12 cellular contexts compared by ENCODE assay signal in genomic region chr16:80671281-80671849, GRCh38.
A peak's percentile ranks its signal among the peaks of the same experiment; 100 is the strongest.
DNase-seq lines count a peak whose midpoint lies in the region; ATAC-seq lines count a peak whose summit lies in the region.
"Had no signal": no experiment of that assay in that cellular context is flagged by ENCODE, and none has a peak within 500 bp of the region (broad histone marks: within the 10 kb centered on the region; RNA-seq: fewer than 3 reads in every experiment).

No MANE protein-coding gene starts in this region.

- peak overlapping the region; percentile 37; the same call in 1 of the 2 replicates for H3K4me2 ChIP-seq in BLaER1

- H3K4me3 Mint-ChIP-seq in activated CD8-positive, alpha-beta T cell treated with anti-CD3 and anti-CD28 coated beads, Interleukin-2, amount 10 ng/mL, durations not matched to agents 7 days and 5 days: no peak overlapping the region

- peak; percentile 79 for ATAC-seq in GM19328 (IDR thresholded peaks at IDR 0.05; ENCODE audit: unreplicated experiment)
- peak; percentile 58 for ATAC-seq in HG02938 (IDR thresholded peaks at IDR 0.05; ENCODE audit: unreplicated experiment)
- no peak for ATAC-seq in left ventricle myocardium superior
- ATAC-seq in activated CD8-positive, alpha-beta T cell treated with anti-CD3 and anti-CD28 coated beads, Interleukin-2, amount 10 ng/mL, durations not matched to agents 7 days and 5 days: no peak
- no peak for ATAC-seq in HG03439 (IDR thresholded peaks at IDR 0.05; ENCODE audit: unreplicated experiment)

- no peaks in the 10 kb centered on the region for H3K27me3 Mint-ChIP-seq in activated CD8-positive, alpha-beta T cell treated with anti-CD3 and anti-CD28 coated beads, Interleukin-2, amount 10 ng/mL, durations not matched to agents 7 days and 5 days (ENCODE audit: low read depth)

- POLR2A ChIA-PET in activated CD8-positive, alpha-beta T cell treated with anti-CD3 and anti-CD28 coated beads, Interleukin-2, amount 10 ng/mL, durations not matched to agents 7 days and 5 days (lab: Charles Lee): no interaction called here

- peaks cover 22% of the 10 kb centered on the region; the same call in 1 of the 2 replicates for H3K36me3 ChIP-seq in BLaER1
- H3K36me3 ChIP-seq: breast epithelium, vagina had no signal

- intact Hi-C loops in left ventricle myocardium superior (cut with micrococcal nuclease): no loop called here

- H3K4me1 ChIP-seq in BLaER1: peaks cover 33% of the 10 kb centered on the region
- H3K4me1 ChIP-seq: breast epithelium, vagina had no signal

- H3K27me3 ChIP-seq in BLaER1: no peaks in the 10 kb centered on the region
- H3K27me3 ChIP-seq: breast epithelium, vagina had no signal

- no peaks in the 10 kb centered on the region for H3K9me3 Mint-ChIP-seq in activated CD8-positive, alpha-beta T cell treated with anti-CD3 and anti-CD28 coated beads, Interleukin-2, amount 10 ng/mL, durations not matched to agents 7 days and 5 days (ENCODE audit: insufficient read depth)

- peaks cover 18% of the 10 kb centered on the region for H3K36me3 Mint-ChIP-seq in activated CD8-positive, alpha-beta T cell treated with anti-CD3 and anti-CD28 coated beads, Interleukin-2, amount 10 ng/mL, durations not matched to agents 7 days and 5 days (ENCODE audit: low read depth)

- no peak overlapping the region for H3K27ac Mint-ChIP-seq in activated CD8-positive, alpha-beta T cell treated with anti-CD3 and anti-CD28 coated beads, Interleukin-2, amount 10 ng/mL, durations not matched to agents 7 days and 5 days

- no peak overlapping the region for H3K9ac ChIP-seq in BLaER1

- peak; percentile 33 to 70 for DNase-seq in NOMO-1 (lab: John Stamatoyannopoulos, UW; ENCODE audit: unreplicated experiment in 2 of 2)
- DNase-seq in left ventricle myocardium superior: no peak
- DNase-seq in activated CD8-positive, alpha-beta T cell treated with anti-CD3 and anti-CD28 coated beads, Interleukin-2, amount 10 ng/mL, durations not matched to agents 7 days and 5 days: no peak
- DNase-seq in hypothalamus (lab: John Stamatoyannopoulos, UW): no peak
- DNase-seq: NCI-H187, small intestine had no signal

- H3K4me1 Mint-ChIP-seq in activated CD8-positive, alpha-beta T cell treated with anti-CD3 and anti-CD28 coated beads, Interleukin-2, amount 10 ng/mL, durations not matched to agents 7 days and 5 days (ENCODE audit: low read depth): peaks cover 4% of the 10 kb centered on the region

- H3K4me3 ChIP-seq in BLaER1: no peak overlapping the region
- H3K4me3 ChIP-seq: breast epithelium, vagina had no signal

- H3K27ac ChIP-seq in BLaER1: no peak overlapping the region
- H3K27ac ChIP-seq: breast epithelium, vagina had no signal

- peaks cover 22% of the 10 kb centered on the region for H3K9me3 ChIP-seq in BLaER1
- H3K9me3 ChIP-seq: breast epithelium, vagina had no signal

- CTCF ChIA-PET in activated CD8-positive, alpha-beta T cell treated with anti-CD3 and anti-CD28 coated beads, Interleukin-2, amount 10 ng/mL, durations not matched to agents 7 days and 5 days (lab: Charles Lee): no interaction called here

- no peaks in the 10 kb centered on the region for H4K20me1 ChIP-seq in BLaER1

Comparison
In these comparisons a context has a peak if more than half of its experiments do, and no peak if none do; other contexts are left out.
1. ATAC-seq: peak in GM19328 (single experiment) and HG02938 (single experiment); none in left ventricle myocardium superior (single experiment), activated CD8-positive, alpha-beta T cell treated with anti-CD3 and anti-CD28 coated beads, Interleukin-2, amount 10 ng/mL, durations not matched to agents 7 days and 5 days (single experiment) and HG03439 (single experiment).
2. DNase-seq: peak in NOMO-1 (2 of 2); none in left ventricle myocardium superior (single experiment), activated CD8-positive, alpha-beta T cell treated with anti-CD3 and anti-CD28 coated beads, Interleukin-2, amount 10 ng/mL, durations not matched to agents 7 days and 5 days (single experiment) and hypothalamus (0 of 51).